In the genomic region with DNA sequence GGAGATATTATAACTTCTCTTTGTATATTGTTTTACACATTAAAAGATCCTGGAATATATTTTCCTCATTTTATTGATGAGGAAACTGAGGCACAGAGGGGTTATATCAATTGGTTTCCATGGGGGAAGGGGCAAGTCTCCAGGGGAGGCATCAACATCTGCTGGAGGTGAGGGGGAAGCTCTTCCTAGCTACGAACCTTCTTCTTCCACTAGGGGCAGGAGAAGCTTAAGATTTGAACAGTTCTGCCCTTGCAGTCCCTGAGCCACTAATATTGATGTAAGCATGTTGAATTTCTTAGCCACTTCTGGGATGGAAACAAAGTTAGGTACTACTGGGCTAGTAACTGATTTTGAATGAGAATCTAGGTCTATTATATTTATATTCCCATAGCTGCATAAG, we compare ENCODE assay signal across 9 cellular contexts.
DNase-seq lines count a peak whose midpoint lies in the region; ATAC-seq, FAIRE-seq and TF ChIP-seq lines count a peak whose summit lies in the region.
"Had no signal": no experiment of that assay in that cellular context is flagged by ENCODE, and none has a peak within 500 bp of the region (broad histone marks: within the 10 kb centered on the region; RNA-seq: fewer than 3 reads in every experiment).

No MANE protein-coding gene starts in this region.

- H3K27ac ChIP-seq in RWPE2 (ENCODE audit: poor library complexity, severe bottlenecking), result no peak overlapping the region

- DNase-seq in RWPE2 (ENCODE audit: low spot score) (no peak), left kidney (ENCODE audit: low read depth, low spot score) (peak; percentile 44), HuH-7.5 (ENCODE audit: low spot score) (no peak), NK-92 (lab: John Stamatoyannopoulos, UW; ENCODE audit: unreplicated experiment) (no peak), HTR-8/SVneo (ENCODE audit: insufficient read length, low spot score) (no peak), immature natural killer cell (no peak)

- FAIRE-seq in HTR-8/SVneo (lab: Jason Lieb, UNC), result no peak

- ATAC-seq in HG02610 (IDR thresholded peaks at IDR 0.05; ENCODE audit: unreplicated experiment) (peak; percentile 64), RWPE2 (ENCODE audit: low read depth) (peak; percentile 70; the same call in 2 of the 3 replicates)

- no peak overlapping the region for H3K4me3 Mint-ChIP-seq in immature natural killer cell
- H3K4me3 Mint-ChIP-seq: stimulated activated naive CD8-positive, alpha-beta T cell treated with anti-CD3 and anti-CD28 coated beads, Interleukin-15, Interleukin-2, amounts not matched to agents 100 ng/mL and 50 ng/mL, for 24 hours had no signal

- H3K36me3 Mint-ChIP-seq in immature natural killer cell, result peaks cover 0 to 4% (median 0%) of the 10 kb centered on the region in 3 donors

- no peak overlapping the region for H3K4me3 ChIP-seq in RWPE2 (ENCODE audit: severe bottlenecking)

- no peaks in the 10 kb centered on the region for H3K36me3 ChIP-seq in RWPE2 (ENCODE audit: low read depth)

- TF ChIP-seq CTCF in GM12872 (IDR thresholded peaks at IDR 0.05; ENCODE audit: insufficient read depth, low read depth, low read length), result peak; percentile 63
- TF ChIP-seq CTCF in RWPE2 (IDR thresholded peaks at IDR 0.05; ENCODE audit: poor library complexity, severe bottlenecking), result peak; percentile 41

- no peaks in the 10 kb centered on the region for H3K9me3 ChIP-seq in RWPE2 (ENCODE audit: severe bottlenecking)

- H3K27ac Mint-ChIP-seq in immature natural killer cell, result no peak overlapping the region
- H3K27ac Mint-ChIP-seq: stimulated activated naive CD8-positive, alpha-beta T cell treated with anti-CD3 and anti-CD28 coated beads, Interleukin-15, Interleukin-2, amounts not matched to agents 100 ng/mL and 50 ng/mL, for 24 hours had no signal

- H3K4me1 ChIP-seq in RWPE2 (ENCODE audit: insufficient read depth, poor library complexity, severe bottlenecking), result no peaks in the 10 kb centered on the region

- no peaks in the 10 kb centered on the region for H3K4me1 Mint-ChIP-seq in immature natural killer cell

- peaks cover 0 to 12% (median 3%) of the 10 kb centered on the region in 6 donors for H3K9me3 Mint-ChIP-seq in immature natural killer cell
- H3K9me3 Mint-ChIP-seq: stimulated activated naive CD8-positive, alpha-beta T cell treated with anti-CD3 and anti-CD28 coated beads, Interleukin-15, Interleukin-2, amounts not matched to agents 100 ng/mL and 50 ng/mL, for 24 hours had no signal

- H3K27me3 Mint-ChIP-seq in immature natural killer cell (ENCODE audit: low read depth in 3 of 3), result no peaks in the 10 kb centered on the region

- H3K27me3 ChIP-seq in RWPE2 (ENCODE audit: insufficient read depth, poor library complexity, severe bottlenecking), result no peaks in the 10 kb centered on the region
